Comparison of ENCODE assay signal across 17 cellular contexts in the genomic region with DNA sequence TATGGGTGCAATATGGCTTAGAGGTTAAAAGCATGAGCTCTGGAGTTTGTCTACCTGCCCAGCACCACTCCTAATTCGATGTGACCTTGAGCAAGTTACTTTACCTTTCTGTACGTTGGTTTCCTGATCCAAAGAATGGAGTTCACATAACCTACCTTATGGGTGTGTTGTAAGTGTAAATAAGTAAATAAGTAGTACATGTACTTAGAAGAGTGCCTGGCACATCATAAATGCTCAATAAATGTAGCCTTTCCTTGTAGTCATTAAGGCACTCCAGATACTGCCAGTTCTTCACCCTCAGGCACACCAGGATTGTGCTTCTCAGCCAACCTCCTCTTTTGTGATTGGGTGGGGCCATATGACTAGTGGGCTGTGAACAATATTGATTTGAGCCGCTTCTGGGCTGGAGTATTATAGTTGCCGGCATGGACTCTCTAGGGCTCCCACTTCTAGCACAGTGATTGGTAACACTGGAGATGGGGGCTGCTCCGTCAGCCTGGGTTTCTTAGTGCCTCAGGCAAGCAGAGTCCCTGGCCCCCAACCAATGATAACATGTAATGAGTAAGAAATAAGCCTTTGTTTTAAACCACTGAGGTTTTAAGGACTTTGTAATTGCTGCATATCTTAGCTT.
DNase-seq lines count a peak whose midpoint lies in the region; ATAC-seq, FAIRE-seq and TF ChIP-seq lines count a peak whose summit lies in the region.
"Had no signal": no experiment of that assay in that cellular context is flagged by ENCODE, and none has a peak within 500 bp of the region (broad histone marks: within the 10 kb centered on the region; RNA-seq: fewer than 3 reads in every experiment).

No MANE protein-coding gene starts in this region.

- H3K4me2 ChIP-seq in IMR-90 (ENCODE audit: low read depth, low read length), result no peak overlapping the region
- H3K4me2 ChIP-seq: neural progenitor cell had no signal

- H3K9me1 ChIP-seq in IMR-90 (ENCODE audit: insufficient read depth, low read length), result no peaks in the 10 kb centered on the region

- FAIRE-seq in small intestine (lab: Jason Lieb, UNC), result no peak
- FAIRE-seq: GM12878 had no signal

- no peak overlapping the region for H3K23ac ChIP-seq in IMR-90 (ENCODE audit: low read depth, low read length)

- H3K56ac ChIP-seq in IMR-90 (ENCODE audit: extremely low read depth, insufficient read depth, low read length), result no peak overlapping the region

- H3K14ac ChIP-seq in IMR-90 (replicated peaks; ENCODE audit: low read depth, low read length), result no peak overlapping the region

- DNase-seq in IMR-90 (peak; percentile 11), astrocyte of the cerebellum (ENCODE audit: low read depth) (peak; percentile 28), fibroblast of the conjunctiva (ENCODE audit: low read depth) (peak; percentile 69), small intestine (peak; percentile 90)
- no peak for DNase-seq in activated naive CD4-positive, alpha-beta T cell treated with anti-CD3 and anti-CD28 coated beads, Interleukin-2, amount 10 ng/mL, durations not matched to agents 7 days and 5 days
- DNase-seq in activated CD8-positive, alpha-beta T cell treated with anti-CD3 and anti-CD28 coated beads, Interleukin-2, amount 10 ng/mL, durations not matched to agents 7 days and 5 days, result no peak
- DNase-seq: activated CD4-positive, alpha-beta T cell treated with anti-CD3 and anti-CD28 coated beads for 1 hour; head of caudate nucleus; immature natural killer cell; mesendoderm; NCI-H187; NCI-H510A treated with DMSO at 0.1 percent for 48 hours; stimulated activated naive CD8-positive, alpha-beta T cell treated with anti-CD3 and anti-CD28 coated beads, Interleukin-15, amount 100 ng/mL, for 72 hours had no signal

- H3K9me3 ChIP-seq in IMR-90 (ENCODE audit: control insufficient read depth, insufficient read depth, low read length), result no peaks in the 10 kb centered on the region
- H3K9me3 ChIP-seq in small intestine (ENCODE audit: control insufficient read depth, low read depth), result no peaks in the 10 kb centered on the region

- BruUV-seq in IMR-90 (replicated peaks; lab: Mats Ljungman, UMichigan), result no TSS peak

- no peaks in the 10 kb centered on the region for H3K4me1 Mint-ChIP-seq in activated naive CD4-positive, alpha-beta T cell treated with anti-CD3 and anti-CD28 coated beads, Interleukin-2, amount 10 ng/mL, durations not matched to agents 7 days and 5 days
- peaks cover 4% of the 10 kb centered on the region for H3K4me1 Mint-ChIP-seq in activated CD8-positive, alpha-beta T cell treated with anti-CD3 and anti-CD28 coated beads, Interleukin-2, amount 10 ng/mL, durations not matched to agents 7 days and 5 days (ENCODE audit: low read depth)
- H3K4me1 Mint-ChIP-seq: immature natural killer cell; stimulated activated naive CD8-positive, alpha-beta T cell treated with anti-CD3 and anti-CD28 coated beads, Interleukin-15, amount 100 ng/mL, for 72 hours had no signal

- no peak overlapping the region for H3K18ac ChIP-seq in IMR-90 (ENCODE audit: low read depth, low read length)

- H3K27ac Mint-ChIP-seq in activated naive CD4-positive, alpha-beta T cell treated with anti-CD3 and anti-CD28 coated beads, Interleukin-2, amount 10 ng/mL, durations not matched to agents 7 days and 5 days, result no peak overlapping the region
- no peak overlapping the region for H3K27ac Mint-ChIP-seq in activated CD8-positive, alpha-beta T cell treated with anti-CD3 and anti-CD28 coated beads, Interleukin-2, amount 10 ng/mL, durations not matched to agents 7 days and 5 days
- H3K27ac Mint-ChIP-seq: immature natural killer cell; neural progenitor cell; T-helper 2 cell treated with Interferon-gamma antibody and Interleukin-4, amounts not matched to agents 5 μg/mL and 100 μg/mL, for 36 hours had no signal

- CTCF ChIA-PET in IMR-90 (lab: Yijun Ruan, JAX), result no interaction called here
- CTCF ChIA-PET in activated naive CD4-positive, alpha-beta T cell treated with anti-CD3 and anti-CD28 coated beads, Interleukin-2, amount 10 ng/mL, durations not matched to agents 7 days and 5 days (lab: Charles Lee), result interaction anchor here (1.5 kb wide), 1 partner anchor 354 kb away, joined by 4 read pairs; no protein-coding TSS in a partner anchor
- CTCF ChIA-PET in activated CD8-positive, alpha-beta T cell treated with anti-CD3 and anti-CD28 coated beads, Interleukin-2, amount 10 ng/mL, durations not matched to agents 7 days and 5 days (lab: Charles Lee), result no interaction called here

- POLR2A ChIA-PET in IMR-90 (lab: Charles Lee; ENCODE audit: unreplicated experiment), result interaction anchor here (0.7 kb wide), 1 partner anchor 26 kb away, joined by 3 read pairs; no protein-coding TSS in a partner anchor
- POLR2A ChIA-PET in activated CD8-positive, alpha-beta T cell treated with anti-CD3 and anti-CD28 coated beads, Interleukin-2, amount 10 ng/mL, durations not matched to agents 7 days and 5 days (lab: Charles Lee), result no interaction called here

- no peak for ATAC-seq in IMR-90 (ENCODE audit: low read depth)
- no peak for ATAC-seq in activated CD8-positive, alpha-beta T cell treated with anti-CD3 and anti-CD28 coated beads, Interleukin-2, amount 10 ng/mL, durations not matched to agents 7 days and 5 days
- ATAC-seq in HG02884 (IDR thresholded peaks at IDR 0.05; ENCODE audit: unreplicated experiment), result no peak
- ATAC-seq: GM12878; stimulated activated naive CD8-positive, alpha-beta T cell treated with anti-CD3 and anti-CD28 coated beads, Interleukin-15, amount 100 ng/mL, for 72 hours had no signal

- H2AK9ac ChIP-seq in IMR-90 (replicated peaks; ENCODE audit: low read depth, low read length, poor library complexity), result no peak overlapping the region

- H3K36me3 Mint-ChIP-seq in activated naive CD4-positive, alpha-beta T cell treated with anti-CD3 and anti-CD28 coated beads, Interleukin-2, amount 10 ng/mL, durations not matched to agents 7 days and 5 days, result peaks cover 12% of the 10 kb centered on the region
- peaks cover 11% of the 10 kb centered on the region for H3K36me3 Mint-ChIP-seq in activated CD8-positive, alpha-beta T cell treated with anti-CD3 and anti-CD28 coated beads, Interleukin-2, amount 10 ng/mL, durations not matched to agents 7 days and 5 days (ENCODE audit: low read depth)

- no peaks in the 10 kb centered on the region for H3K27me3 Mint-ChIP-seq in activated naive CD4-positive, alpha-beta T cell treated with anti-CD3 and anti-CD28 coated beads, Interleukin-2, amount 10 ng/mL, durations not matched to agents 7 days and 5 days
- H3K27me3 Mint-ChIP-seq in activated CD8-positive, alpha-beta T cell treated with anti-CD3 and anti-CD28 coated beads, Interleukin-2, amount 10 ng/mL, durations not matched to agents 7 days and 5 days (ENCODE audit: low read depth), result no peaks in the 10 kb centered on the region
- H3K27me3 Mint-ChIP-seq: stimulated activated naive CD8-positive, alpha-beta T cell treated with anti-CD3 and anti-CD28 coated beads, Interleukin-15, amount 100 ng/mL, for 72 hours had no signal

- no peak overlapping the region for H2AK5ac ChIP-seq in IMR-90 (ENCODE audit: low read depth, low read length)

- no peak overlapping the region for H3K4ac ChIP-seq in IMR-90 (ENCODE audit: low read depth, low read length)

- no peaks in the 10 kb centered on the region for H3K79me1 ChIP-seq in IMR-90 (ENCODE audit: low read depth in 1 of 2, low read length in 2 of 2)

- H4K5ac ChIP-seq in IMR-90 (ENCODE audit: low read depth, low read length), result no peak overlapping the region

- no peak for TF ChIP-seq POLR2A in IMR-90 (IDR thresholded peaks at IDR 0.05; ENCODE audit: low read depth, low read length)

- dilution Hi-C loops in IMR-90 (cut with HindIII; ENCODE audit: low sequenced_read_pairs, unreplicated experiment), result no loop called here

- H2BK120ac ChIP-seq in IMR-90 (ENCODE audit: low read depth, low read length), result no peak overlapping the region

- H2BK15ac ChIP-seq in IMR-90 (ENCODE audit: low read depth, low read length), result no peak overlapping the region

- intact Hi-C loops in IMR-90 (cut with micrococcal nuclease), result loop anchor here (10.0 kb wide), 1 partner anchor 566 kb away; no protein-coding TSS in a partner anchor

- H3K9ac ChIP-seq in IMR-90 (ENCODE audit: low read depth, low read length), result no peak overlapping the region
- H3K9ac ChIP-seq: neural progenitor cell had no signal

- 100% methylated on average over 1 of the region's 5 CpGs; no CpG with 5 or more reads in 1 of the 2 experiments for WGBS in IMR-90 (ENCODE audit: extremely low coverage in 2 of 2, insufficient read length in 1 of 2), 2 experiments
- 19 to 67% (median 40%) methylated on average over 5 of the region's 5 CpGs for WGBS in small intestine, 3 donors

- H2BK20ac ChIP-seq in IMR-90 (ENCODE audit: low read depth, low read length), result no peak overlapping the region

- no peak for TF ChIP-seq RAD21 in IMR-90 (IDR thresholded peaks at IDR 0.05; ENCODE audit: low read length)

- no peak overlapping the region for H3K4me3 Mint-ChIP-seq in activated naive CD4-positive, alpha-beta T cell treated with anti-CD3 and anti-CD28 coated beads, Interleukin-2, amount 10 ng/mL, durations not matched to agents 7 days and 5 days
- no peak overlapping the region for H3K4me3 Mint-ChIP-seq in activated CD8-positive, alpha-beta T cell treated with anti-CD3 and anti-CD28 coated beads, Interleukin-2, amount 10 ng/mL, durations not matched to agents 7 days and 5 days
- H3K4me3 Mint-ChIP-seq: immature natural killer cell; neural progenitor cell; stimulated activated naive CD8-positive, alpha-beta T cell treated with anti-CD3 and anti-CD28 coated beads, Interleukin-15, amount 100 ng/mL, for 72 hours; T-helper 2 cell treated with Interferon-gamma antibody and Interleukin-4, amounts not matched to agents 5 μg/mL and 100 μg/mL, for 36 hours had no signal

- no peak overlapping the region for H4K91ac ChIP-seq in IMR-90 (ENCODE audit: insufficient read depth, low read depth, low read length)

- H3K4me1 ChIP-seq in IMR-90 (ENCODE audit: control insufficient read depth, insufficient read depth, low read length), result 0 out of 2 replicates have a peak, but pooled peaks cover 2% of the 10 kb centered on the region
- H3K4me1 ChIP-seq in small intestine (ENCODE audit: control insufficient read depth in 2 of 2, insufficient read depth in 1 of 2, low read depth in 1 of 2, low read length in 1 of 2), result peaks cover 10 to 12% of the 10 kb centered on the region in 2 donors
- H3K4me1 ChIP-seq: neural progenitor cell had no signal

- no peaks in the 10 kb centered on the region for H3K9me3 Mint-ChIP-seq in activated naive CD4-positive, alpha-beta T cell treated with anti-CD3 and anti-CD28 coated beads, Interleukin-2, amount 10 ng/mL, durations not matched to agents 7 days and 5 days
- H3K9me3 Mint-ChIP-seq in activated CD8-positive, alpha-beta T cell treated with anti-CD3 and anti-CD28 coated beads, Interleukin-2, amount 10 ng/mL, durations not matched to agents 7 days and 5 days (ENCODE audit: insufficient read depth), result no peaks in the 10 kb centered on the region
- H3K9me3 Mint-ChIP-seq: immature natural killer cell; neural progenitor cell; T-helper 2 cell treated with Interferon-gamma antibody and Interleukin-4, amounts not matched to agents 5 μg/mL and 100 μg/mL, for 36 hours had no signal

- H4K8ac ChIP-seq in IMR-90 (ENCODE audit: low read depth in 2 of 2, low read length in 2 of 2), result no peak overlapping the region

- no peaks in the 10 kb centered on the region for H3K27me3 ChIP-seq in IMR-90 (ENCODE audit: control insufficient read depth, insufficient read depth, low read length)
- no peaks in the 10 kb centered on the region for H3K27me3 ChIP-seq in small intestine (ENCODE audit: control insufficient read depth in 2 of 2, insufficient read depth in 2 of 2, low read length in 2 of 2)
- H3K27me3 ChIP-seq: neural progenitor cell had no signal

- H4K20me1 ChIP-seq in IMR-90 (ENCODE audit: insufficient read depth, low read length), result no peaks in the 10 kb centered on the region

- H3K27ac ChIP-seq in IMR-90 (ENCODE audit: insufficient read depth, low read length) (no peak overlapping the region), small intestine (ENCODE audit: low read depth in 1 of 2, low read length in 1 of 2) (peak overlapping the region; percentile 55 to 61)
- H3K27ac ChIP-seq: neural progenitor cell had no signal

- TF ChIP-seq CTCF in IMR-90 (conservative IDR thresholded peaks at IDR 0.05; ENCODE audit: low read depth, low read length) (no peak), astrocyte of the cerebellum (IDR thresholded peaks at IDR 0.05; ENCODE audit: low read depth, low read length, missing control alignments) (no peak)

- no peak overlapping the region for H2BK5ac ChIP-seq in IMR-90 (ENCODE audit: low read depth, low read length, poor library complexity, severe bottlenecking)

- H3K4me3 ChIP-seq in IMR-90 (ENCODE audit: insufficient read depth, low read depth, low read length) (no peak overlapping the region), astrocyte of the cerebellum (ENCODE audit: low read depth, low read length) (no peak overlapping the region), small intestine (ENCODE audit: low read depth in 1 of 2, low read length in 2 of 2) (no peak overlapping the region)
- H3K4me3 ChIP-seq: GM12878, neural progenitor cell had no signal

- H2AFZ ChIP-seq in IMR-90 (replicated peaks; ENCODE audit: low read length, poor library complexity), result no peak overlapping the region
- H2AFZ ChIP-seq: neural progenitor cell had no signal

- in situ Hi-C loops in IMR-90 (cut with MboI; ENCODE audit: low sequenced_read_pairs) (no loop called here), astrocyte of the cerebellum (cut with HindIII; ENCODE audit: low sequenced_read_pairs) (no loop called here)

- H3K36me3 ChIP-seq in IMR-90 (ENCODE audit: control insufficient read depth, insufficient read depth, low read length), result no peaks in the 10 kb centered on the region
- H3K36me3 ChIP-seq in small intestine (ENCODE audit: control insufficient read depth in 2 of 2, insufficient read depth in 2 of 2, low read length in 2 of 2), result no peaks in the 10 kb centered on the region
- H3K36me3 ChIP-seq: neural progenitor cell had no signal

Comparison
In these comparisons a context has a peak if more than half of its experiments do, and no peak if none do; other contexts are left out.
1. DNase-seq: peak in IMR-90 (single experiment), astrocyte of the cerebellum (single experiment), fibroblast of the conjunctiva (single experiment) and small intestine (single experiment); none in activated naive CD4-positive, alpha-beta T cell treated with anti-CD3 and anti-CD28 coated beads, Interleukin-2, amount 10 ng/mL, durations not matched to agents 7 days and 5 days (single experiment) and activated CD8-positive, alpha-beta T cell treated with anti-CD3 and anti-CD28 coated beads, Interleukin-2, amount 10 ng/mL, durations not matched to agents 7 days and 5 days (single experiment).